Comparison of ENCODE assay signal across 1 cellular context in genomic region chr11:70371241-70371640, GRCh38.
TF ChIP-seq lines count a peak whose summit lies in the region.

No MANE protein-coding gene starts in this region.

TF ChIP-seq in IMR-90, 13 proteins besides CTCF, POLR2A, EP300 and RAD21:
- TF ChIP-seq MAZ (IDR thresholded peaks at IDR 0.05; ENCODE audit: borderline replicate concordance, low read depth, low read length): no peak
- no peak for TF ChIP-seq BHLHE40 (IDR thresholded peaks at IDR 0.05; ENCODE audit: low read depth, low read length)
